In the genomic region with DNA sequence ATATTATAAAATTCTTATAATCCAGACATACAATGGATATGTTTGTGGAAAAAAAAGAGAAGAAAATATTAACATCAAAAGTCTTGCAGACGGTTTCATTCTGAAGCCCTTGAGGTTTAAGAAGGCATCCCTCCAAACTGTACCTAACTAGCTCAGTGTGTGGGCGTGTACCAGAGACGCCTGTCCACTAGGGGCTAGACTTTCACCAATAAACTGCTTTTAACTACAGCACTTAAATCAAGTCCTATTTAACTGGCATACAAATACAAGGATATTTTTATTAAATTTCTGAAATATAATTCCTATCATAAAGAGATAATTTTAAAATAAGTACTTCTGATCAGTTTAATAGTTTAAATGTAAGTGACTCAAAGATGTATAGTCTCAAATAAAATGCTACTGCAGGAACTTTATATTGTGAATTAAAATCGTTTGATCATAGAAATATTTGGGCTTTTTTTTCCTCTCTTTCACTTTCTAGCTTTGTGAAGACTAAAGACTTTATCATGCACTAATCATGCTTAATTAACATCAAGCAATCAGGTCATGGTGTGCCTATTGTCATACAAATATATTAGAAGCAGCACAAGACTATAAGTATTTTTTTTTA, we compare ENCODE assay signal across 8 cellular contexts.
DNase-seq lines count a peak whose midpoint lies in the region; ATAC-seq, FAIRE-seq and TF ChIP-seq lines count a peak whose summit lies in the region.

No MANE protein-coding gene starts in this region.

- peak in 1 of 2 experiments; percentile 25; a peak in 1 of 5 replicates for TF ChIP-seq RAD21 in A549 (conservative IDR thresholded peaks at IDR 0.05 in 1 of 2, IDR thresholded peaks at IDR 0.05 in 1 of 2)

- ATAC-seq in A549 (peak; percentile 62 to 82; a peak in 4 of 6 replicates), GM18907 (IDR thresholded peaks at IDR 0.05; ENCODE audit: unreplicated experiment) (peak; percentile 60)
- no peak for ATAC-seq in activated naive CD8-positive, alpha-beta T cell treated with anti-CD3 and anti-CD28 coated beads, Interleukin-2, amount 50 U/mL, for 24 hours

- no peaks in the 10 kb centered on the region for H3K36me3 Mint-ChIP-seq in chondrocyte (ENCODE audit: low read depth)
- H3K36me3 Mint-ChIP-seq in progenitor cell of endocrine pancreas (ENCODE audit: insufficient read depth) = no peaks in the 10 kb centered on the region
- no peaks in the 10 kb centered on the region for H3K36me3 Mint-ChIP-seq in activated naive CD8-positive, alpha-beta T cell treated with anti-CD3 and anti-CD28 coated beads, Interleukin-2, amount 50 U/mL, for 24 hours (ENCODE audit: low read depth)

- no peaks in the 10 kb centered on the region for H3K4me1 ChIP-seq in A549

- WGBS in A549 (ENCODE audit: missing lambda C conversion rate) = 3% methylated on average over 4 of the region's 4 CpGs

- no peak overlapping the region for H3K4me3 ChIP-seq in A549

- DNase-seq in A549 (ENCODE audit: low read depth in 1 of 2, low spot score in 1 of 2) = peak; percentile 1 to 32
- peak; percentile 8 for DNase-seq in NCI-H2171 (lab: John Stamatoyannopoulos, UW)
- DNase-seq in chondrocyte (ENCODE audit: low spot score) = no peak
- no peak for DNase-seq in progenitor cell of endocrine pancreas (ENCODE audit: low spot score, unreplicated experiment)
- no peak for DNase-seq in activated naive CD8-positive, alpha-beta T cell treated with anti-CD3 and anti-CD28 coated beads, Interleukin-2, amount 50 U/mL, for 24 hours
- DNase-seq in GDM1 (lab: John Stamatoyannopoulos, UW) = no peak
- DNase-seq in NOMO-1 treated with dmso at 0.1 percent for 144 hours (lab: John Stamatoyannopoulos, UW; ENCODE audit: unreplicated experiment) = no peak

- H3K9me3 Mint-ChIP-seq in chondrocyte (ENCODE audit: low read depth) = no peaks in the 10 kb centered on the region
- H3K9me3 Mint-ChIP-seq in progenitor cell of endocrine pancreas (ENCODE audit: low read depth) = no peaks in the 10 kb centered on the region
- no peaks in the 10 kb centered on the region for H3K9me3 Mint-ChIP-seq in activated naive CD8-positive, alpha-beta T cell treated with anti-CD3 and anti-CD28 coated beads, Interleukin-2, amount 50 U/mL, for 24 hours

- H3K27me3 Mint-ChIP-seq in chondrocyte (ENCODE audit: low read depth) (peaks cover 9% of the 10 kb centered on the region), progenitor cell of endocrine pancreas (no peaks in the 10 kb centered on the region)
- no peaks in the 10 kb centered on the region for H3K27me3 Mint-ChIP-seq in activated naive CD8-positive, alpha-beta T cell treated with anti-CD3 and anti-CD28 coated beads, Interleukin-2, amount 50 U/mL, for 24 hours

- H3K4me3 Mint-ChIP-seq in chondrocyte (ENCODE audit: unreplicated experiment) = no peak overlapping the region
- H3K4me3 Mint-ChIP-seq in progenitor cell of endocrine pancreas (ENCODE audit: low read depth) = no peak overlapping the region
- no peak overlapping the region for H3K4me3 Mint-ChIP-seq in activated naive CD8-positive, alpha-beta T cell treated with anti-CD3 and anti-CD28 coated beads, Interleukin-2, amount 50 U/mL, for 24 hours

- TF ChIP-seq EP300 in A549 (IDR thresholded peaks at IDR 0.05) = no peak

- no peak for FAIRE-seq in A549 (lab: Jason Lieb, UNC)

- POLR2A ChIA-PET in A549 (lab: Yijun Ruan, JAX) = no interaction called here

- CTCF ChIA-PET in A549 (lab: Yijun Ruan, JAX) = no interaction called here

- H3K9me3 ChIP-seq in A549 = no peaks in the 10 kb centered on the region

- H3K27ac ChIP-seq in A549 = no peak overlapping the region

- TF ChIP-seq CTCF in A549 (IDR thresholded peaks at IDR 0.05) (no peak), chondrocyte (IDR thresholded peaks at IDR 0.05) (peak; percentile 76), progenitor cell of endocrine pancreas (IDR thresholded peaks at IDR 0.05; ENCODE audit: unreplicated experiment) (peak; percentile 71)

- no peak overlapping the region for H3K4me2 ChIP-seq in A549

- H3K4me1 Mint-ChIP-seq in chondrocyte (ENCODE audit: low read depth) (no peaks in the 10 kb centered on the region), progenitor cell of endocrine pancreas (ENCODE audit: low read depth) (no peaks in the 10 kb centered on the region)
- H3K4me1 Mint-ChIP-seq in activated naive CD8-positive, alpha-beta T cell treated with anti-CD3 and anti-CD28 coated beads, Interleukin-2, amount 50 U/mL, for 24 hours = no peaks in the 10 kb centered on the region

- TF ChIP-seq POLR2A in A549 (IDR thresholded peaks at IDR 0.05; ENCODE audit: low read length) = no peak

- H3K27ac Mint-ChIP-seq in chondrocyte (ENCODE audit: unreplicated experiment) (no peak overlapping the region), progenitor cell of endocrine pancreas (no peak overlapping the region)
- no peak overlapping the region for H3K27ac Mint-ChIP-seq in activated naive CD8-positive, alpha-beta T cell treated with anti-CD3 and anti-CD28 coated beads, Interleukin-2, amount 50 U/mL, for 24 hours

TF ChIP-seq in A549, 52 proteins besides CTCF, POLR2A, EP300 and RAD21:
- TF ChIP-seq HEYL (CRISPR knock-in tag; IDR thresholded peaks at IDR 0.05) = no peak
- TF ChIP-seq ELK1 (IDR thresholded peaks at IDR 0.05; ENCODE audit: low read depth, low read length) = no peak
- TF ChIP-seq TP53 (CRISPR knock-in tag; IDR thresholded peaks at IDR 0.05) = no peak
- TF ChIP-seq NPAS2 (CRISPR knock-in tag; IDR thresholded peaks at IDR 0.05; ENCODE audit: borderline replicate concordance) = no peak
- TF ChIP-seq CBX2 (IDR thresholded peaks at IDR 0.05; ENCODE audit: borderline replicate concordance, low read depth) = no peak

Comparison
In these comparisons a context has a peak if more than half of its experiments do, and no peak if none do; other contexts are left out.
1. DNase-seq: peak in A549 (2 of 2) and NCI-H2171 (single experiment); none in chondrocyte (single experiment), progenitor cell of endocrine pancreas (single experiment), activated naive CD8-positive, alpha-beta T cell treated with anti-CD3 and anti-CD28 coated beads, Interleukin-2, amount 50 U/mL, for 24 hours (single experiment), GDM1 (single experiment) and NOMO-1 treated with dmso at 0.1 percent for 144 hours (single experiment).